In genomic region chr14:70821581-70821915, GRCh38 we compare ENCODE assay signal across 8 cellular contexts. TPM values are rescaled to one million over a fixed set of nuclear protein-coding genes. Genes with fewer than 3 reads are reported as not detected.
DNase-seq lines count a peak whose midpoint lies in the region; TF ChIP-seq lines count a peak whose summit lies in the region.

No MANE protein-coding gene starts in this region.

- H3K9ac ChIP-seq in GM23248, result peak overlapping the region; percentile 76

- no peaks in the 10 kb centered on the region for H3K36me3 Mint-ChIP-seq in glutamatergic neuron (ENCODE audit: unreplicated experiment)

- no peak overlapping the region for H3K27ac Mint-ChIP-seq in glutamatergic neuron (ENCODE audit: unreplicated experiment)

- H3K4me1 Mint-ChIP-seq in glutamatergic neuron (ENCODE audit: low read depth, unreplicated experiment), result peaks cover 2% of the 10 kb centered on the region

- no peaks in the 10 kb centered on the region for H3K9me3 ChIP-seq in GM23248 (ENCODE audit: low read depth)

- peak overlapping the region; percentile 75 for H3K4me2 ChIP-seq in GM23248 (ENCODE audit: unreplicated experiment)

- H3K27me3 Mint-ChIP-seq in glutamatergic neuron (ENCODE audit: unreplicated experiment), result peaks cover 10% of the 10 kb centered on the region

- peak overlapping the region; percentile 87 for H2AFZ ChIP-seq in GM23248

- DNase-seq in GM23248 (no peak), glutamatergic neuron (no peak), skeletal muscle cell (ENCODE audit: low read depth) (no peak), NCI-H187 (lab: John Stamatoyannopoulos, UW) (no peak), islet precursor cell (no peak), DMS79 (lab: John Stamatoyannopoulos, UW) (no peak)
- no peak for DNase-seq in activated CD4-positive, alpha-beta T cell treated with anti-CD3 and anti-CD28 coated beads, Interleukin-2, amount 50 U/mL, for 4 hours

- H3K4me1 ChIP-seq in GM23248 (ENCODE audit: insufficient read depth), result no peaks in the 10 kb centered on the region; the same call in 1 of the 2 replicates

- H3K27me3 ChIP-seq in GM23248 (replicated peaks; ENCODE audit: insufficient read depth), result no peaks in the 10 kb centered on the region

- peak overlapping the region; percentile 73 for H3K4me3 ChIP-seq in GM23248
- H3K4me3 ChIP-seq in skeletal muscle cell (ENCODE audit: low read depth, low read length), result peak overlapping the region; percentile 74

- H4K20me1 ChIP-seq in GM23248 (ENCODE audit: insufficient read depth), result no peaks in the 10 kb centered on the region

- H3K4me3 Mint-ChIP-seq in glutamatergic neuron (ENCODE audit: unreplicated experiment), result peak overlapping the region; percentile 59

- H3K36me3 ChIP-seq in GM23248 (ENCODE audit: low read depth), result no peaks in the 10 kb centered on the region

- peaks cover 3% of the 10 kb centered on the region for H3K9me3 Mint-ChIP-seq in glutamatergic neuron (ENCODE audit: unreplicated experiment)

- no peaks in the 10 kb centered on the region for H3F3A ChIP-seq in GM23248 (ENCODE audit: insufficient read depth)

- H3K27ac ChIP-seq in GM23248 (no peak overlapping the region), VCaP (peak overlapping the region; percentile 43; the same call in 1 of the 2 replicates)

- H3K79me2 ChIP-seq in GM23248 (ENCODE audit: insufficient read depth), result no peaks in the 10 kb centered on the region

- H3K9me2 ChIP-seq in GM23248 (ENCODE audit: insufficient read depth), result no peaks in the 10 kb centered on the region

- in situ Hi-C loops in GM23248 (cut with MboI), result loop anchor here (10.0 kb wide), 1 partner anchor 133 kb away; no protein-coding TSS in a partner anchor

- TF ChIP-seq CTCF in VCaP (conservative IDR thresholded peaks at IDR 0.05) (no peak), glutamatergic neuron (IDR thresholded peaks at IDR 0.05; ENCODE audit: partially characterized antibody, unreplicated experiment) (no peak)

- 9 to 13% methylated on average over 14 to 21 of the region's 23 CpGs for WGBS in GM23248 (ENCODE audit: low coverage in 1 of 2, low lambda C conversion rate in 2 of 2, missing lambda C conversion rate in 2 of 2), 2 experiments

RNA-seq across cellular contexts. Expression of gene MAP3K9, which starts 12.2 kb away (rescaled TPM):
- total RNA-seq in GM23248 (2014; rRNA removed; shearing (Covaris generic)), result not detected in 2 replicates
- polyA plus RNA-seq in GM23248 (2016; fragmentation: Nextera tagmentation; extraction: Ambion mirVana), result 0.05 TPM in 1 of 2 replicates, not detected in the other
- total RNA-seq in glutamatergic neuron (ENCODE audit: unreplicated experiment), result 20.0 TPM

Comparison
In these comparisons a context has a peak if more than half of its experiments do, and no peak if none do; other contexts are left out.
1. RNA of gene MAP3K9, which starts 12.2 kb away (total RNA-seq): 20.0 TPM in glutamatergic neuron (single experiment); not detected in GM23248; every median in the first group is over 10 times any median in the second.